In the genomic region with DNA sequence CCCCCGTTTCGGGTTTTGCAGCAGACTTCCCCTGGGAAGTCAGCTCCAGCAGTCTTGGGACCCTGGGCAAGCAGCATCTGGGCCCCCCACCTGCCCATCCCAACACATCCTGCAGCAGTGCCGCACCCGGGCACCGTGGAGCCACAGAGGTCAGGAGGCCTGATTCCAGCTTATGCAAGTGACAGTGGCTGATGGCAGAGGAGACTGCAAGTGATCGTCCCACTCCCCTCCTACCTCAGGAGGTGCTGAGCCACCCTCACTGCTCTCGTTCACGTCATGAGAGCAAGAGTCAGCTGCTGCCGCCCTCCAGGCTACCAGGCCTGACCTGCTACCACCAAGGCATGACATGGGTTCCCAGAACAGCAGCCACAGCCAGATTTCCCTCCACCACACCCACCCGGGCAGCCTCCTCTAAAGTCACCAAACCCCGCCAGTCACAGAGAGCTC, we compare ENCODE assay signal across 13 cellular contexts. TPM values are rescaled to one million over a fixed set of nuclear protein-coding genes. Genes with fewer than 3 reads are reported as not detected.
DNase-seq lines count a peak whose midpoint lies in the region; ATAC-seq lines count a peak whose summit lies in the region.
"Had no signal": no experiment of that assay in that cellular context is flagged by ENCODE, and none has a peak within 500 bp of the region (broad histone marks: within the 10 kb centered on the region; RNA-seq: fewer than 3 reads in every experiment).

No MANE protein-coding gene starts in this region.

- H2BK120ac ChIP-seq in mesenchymal stem cell (ENCODE audit: low read depth, low read length): no peak overlapping the region

- H3K27me3 ChIP-seq in mesenchymal stem cell (ENCODE audit: control insufficient read depth in 1 of 2, insufficient read depth in 1 of 2, low read length in 2 of 2) (no peaks in the 10 kb centered on the region), subcutaneous abdominal adipose tissue (ENCODE audit: control insufficient read depth in 5 of 5, insufficient read depth in 4 of 5, low read length in 5 of 5) (no peaks in the 10 kb centered on the region)
- H3K27me3 ChIP-seq: pancreas had no signal

- H3K9me3 Mint-ChIP-seq in activated CD4-positive, alpha-beta memory T cell treated with anti-CD3 and anti-CD28 coated beads for 36 hours: peaks cover 7% of the 10 kb centered on the region
- H3K9me3 Mint-ChIP-seq in activated CD4-positive, alpha-beta memory T cell treated with anti-CD3 and anti-CD28 coated beads, Interleukin-2, amount 10 ng/mL, durations not matched to agents 7 days and 5 days: no peaks in the 10 kb centered on the region
- H3K9me3 Mint-ChIP-seq in activated CD8-positive, alpha-beta T cell treated with anti-CD3 and anti-CD28 coated beads, Interleukin-2, amount 10 ng/mL, durations not matched to agents 7 days and 5 days (ENCODE audit: insufficient read depth): no peaks in the 10 kb centered on the region
- H3K9me3 Mint-ChIP-seq: T-helper 1 cell treated with Interleukin-12 subunit alpha and Interleukin-12 subunit beta and Interleukin-4 antibody, amounts not matched to agents 30 μg/mL and 1 μg/mL, for 36 hours had no signal

- peak overlapping the region; percentile 59 for H3K27ac Mint-ChIP-seq in activated CD4-positive, alpha-beta memory T cell treated with anti-CD3 and anti-CD28 coated beads for 36 hours
- H3K27ac Mint-ChIP-seq in activated CD4-positive, alpha-beta memory T cell treated with anti-CD3 and anti-CD28 coated beads, Interleukin-2, amount 10 ng/mL, durations not matched to agents 7 days and 5 days: no peak overlapping the region
- peak overlapping the region; percentile 71 for H3K27ac Mint-ChIP-seq in activated CD8-positive, alpha-beta T cell treated with anti-CD3 and anti-CD28 coated beads, Interleukin-2, amount 10 ng/mL, durations not matched to agents 7 days and 5 days

- H2BK12ac ChIP-seq in mesenchymal stem cell (ENCODE audit: low read length in 2 of 2): peak overlapping the region; percentile 46 to 60

- H3K4me3 Mint-ChIP-seq in activated CD4-positive, alpha-beta memory T cell treated with anti-CD3 and anti-CD28 coated beads for 36 hours: no peak overlapping the region
- H3K4me3 Mint-ChIP-seq in activated CD4-positive, alpha-beta memory T cell treated with anti-CD3 and anti-CD28 coated beads, Interleukin-2, amount 10 ng/mL, durations not matched to agents 7 days and 5 days: no peak overlapping the region
- H3K4me3 Mint-ChIP-seq in activated CD8-positive, alpha-beta T cell treated with anti-CD3 and anti-CD28 coated beads, Interleukin-2, amount 10 ng/mL, durations not matched to agents 7 days and 5 days: no peak overlapping the region
- H3K4me3 Mint-ChIP-seq: T-helper 1 cell treated with Interleukin-12 subunit alpha and Interleukin-12 subunit beta and Interleukin-4 antibody, amounts not matched to agents 30 μg/mL and 1 μg/mL, for 36 hours had no signal

- no peak overlapping the region for H2BK15ac ChIP-seq in mesenchymal stem cell (ENCODE audit: low read depth, poor library complexity, severe bottlenecking)

- POLR2A ChIA-PET in activated CD4-positive, alpha-beta memory T cell treated with anti-CD3 and anti-CD28 coated beads for 36 hours (lab: Charles Lee): no interaction called here
- POLR2A ChIA-PET in activated CD4-positive, alpha-beta memory T cell treated with anti-CD3 and anti-CD28 coated beads, Interleukin-2, amount 10 ng/mL, durations not matched to agents 7 days and 5 days (lab: Charles Lee): interaction anchor here (1.2 kb wide), 1 partner anchor 16 kb away, joined by 3 read pairs; no protein-coding TSS in a partner anchor
- POLR2A ChIA-PET in activated CD8-positive, alpha-beta T cell treated with anti-CD3 and anti-CD28 coated beads, Interleukin-2, amount 10 ng/mL, durations not matched to agents 7 days and 5 days (lab: Charles Lee): no interaction called here

- no peak overlapping the region for H2BK5ac ChIP-seq in mesenchymal stem cell (ENCODE audit: low read depth, low read length, poor library complexity, severe bottlenecking)

- peak overlapping the region; percentile 50 for H3K27ac ChIP-seq in mesenchymal stem cell (ENCODE audit: low read length, poor library complexity, severe bottlenecking)
- peak overlapping the region; percentile 43 for H3K27ac ChIP-seq in subcutaneous abdominal adipose tissue (ENCODE audit: low read depth, low read length)

- peak overlapping the region; percentile 91 for H4K91ac ChIP-seq in mesenchymal stem cell (ENCODE audit: low read length)

- ATAC-seq in activated CD8-positive, alpha-beta T cell treated with anti-CD3 and anti-CD28 coated beads, Interleukin-2, amount 10 ng/mL, durations not matched to agents 7 days and 5 days: no peak

- peak overlapping the region; percentile 19 for H3K9ac ChIP-seq in mesenchymal stem cell (ENCODE audit: low read length)
- peak overlapping the region in 1 of 5 donors; percentile 24 for H3K9ac ChIP-seq in subcutaneous abdominal adipose tissue (ENCODE audit: low read length in 5 of 5)

- H3K27me3 Mint-ChIP-seq in activated CD4-positive, alpha-beta memory T cell treated with anti-CD3 and anti-CD28 coated beads for 36 hours: no peaks in the 10 kb centered on the region
- H3K27me3 Mint-ChIP-seq in activated CD4-positive, alpha-beta memory T cell treated with anti-CD3 and anti-CD28 coated beads, Interleukin-2, amount 10 ng/mL, durations not matched to agents 7 days and 5 days: no peaks in the 10 kb centered on the region
- no peaks in the 10 kb centered on the region for H3K27me3 Mint-ChIP-seq in activated CD8-positive, alpha-beta T cell treated with anti-CD3 and anti-CD28 coated beads, Interleukin-2, amount 10 ng/mL, durations not matched to agents 7 days and 5 days (ENCODE audit: low read depth)

- H3K18ac ChIP-seq in mesenchymal stem cell (ENCODE audit: low read depth in 1 of 2, low read length in 2 of 2): peak overlapping the region; percentile 65 to 83

- peak overlapping the region; percentile 68 to 92 for H3K4ac ChIP-seq in mesenchymal stem cell (ENCODE audit: low read depth in 1 of 2, low read length in 2 of 2)

- peak overlapping the region; percentile 5 for H2AK5ac ChIP-seq in mesenchymal stem cell (ENCODE audit: low read length, severe bottlenecking)

- no peak overlapping the region for H3K4me2 ChIP-seq in mesenchymal stem cell (ENCODE audit: low read length, poor library complexity, severe bottlenecking)

- H3K23ac ChIP-seq in mesenchymal stem cell (ENCODE audit: low read length in 2 of 2): peak overlapping the region in 1 of 2 experiments; percentile 47

- peak overlapping the region; percentile 87 for H4K8ac ChIP-seq in mesenchymal stem cell (ENCODE audit: low read length)

- H3K79me1 ChIP-seq in mesenchymal stem cell (replicated peaks; ENCODE audit: low read length, poor library complexity, severe bottlenecking): peaks cover 50% of the 10 kb centered on the region

- no peak for DNase-seq in activated CD4-positive, alpha-beta memory T cell treated with anti-CD3 and anti-CD28 coated beads for 36 hours
- DNase-seq in activated CD4-positive, alpha-beta memory T cell treated with anti-CD3 and anti-CD28 coated beads, Interleukin-2, amount 10 ng/mL, durations not matched to agents 7 days and 5 days: no peak
- no peak for DNase-seq in activated CD8-positive, alpha-beta T cell treated with anti-CD3 and anti-CD28 coated beads, Interleukin-2, amount 10 ng/mL, durations not matched to agents 7 days and 5 days
- DNase-seq in mesenchymal stem cell (no peak), OCI-M1 (lab: John Stamatoyannopoulos, UW) (no peak), SK-N-DZ (ENCODE audit: low spot score) (no peak), DMS53 (lab: John Stamatoyannopoulos, UW) (no peak)
- DNase-seq: effector CD8-positive, alpha-beta T cell; Karpas-422; NCI-H510A treated with DMSO at 0.1 percent for 48 hours had no signal

- CTCF ChIA-PET in activated CD4-positive, alpha-beta memory T cell treated with anti-CD3 and anti-CD28 coated beads for 36 hours (lab: Charles Lee): interaction anchor here (1.4 to 2.1 kb wide), 2 partner anchors 14 to 256 kb away, joined by 3 to 9 read pairs; no protein-coding TSS in a partner anchor
- CTCF ChIA-PET in activated CD4-positive, alpha-beta memory T cell treated with anti-CD3 and anti-CD28 coated beads, Interleukin-2, amount 10 ng/mL, durations not matched to agents 7 days and 5 days (lab: Charles Lee): interaction anchor here (2.3 kb wide), 1 partner anchor 14 kb away, joined by 8 read pairs; no protein-coding TSS in a partner anchor
- CTCF ChIA-PET in activated CD8-positive, alpha-beta T cell treated with anti-CD3 and anti-CD28 coated beads, Interleukin-2, amount 10 ng/mL, durations not matched to agents 7 days and 5 days (lab: Charles Lee): interaction anchor here (1.4 to 1.7 kb wide), 2 partner anchors 15 to 16 kb away, joined by 3 to 6 read pairs; no protein-coding TSS in a partner anchor

- H3K36me3 Mint-ChIP-seq in activated CD4-positive, alpha-beta memory T cell treated with anti-CD3 and anti-CD28 coated beads for 36 hours: peaks cover 39% of the 10 kb centered on the region
- peaks cover 70% of the 10 kb centered on the region for H3K36me3 Mint-ChIP-seq in activated CD4-positive, alpha-beta memory T cell treated with anti-CD3 and anti-CD28 coated beads, Interleukin-2, amount 10 ng/mL, durations not matched to agents 7 days and 5 days (ENCODE audit: low read depth)
- peaks cover 76% of the 10 kb centered on the region for H3K36me3 Mint-ChIP-seq in activated CD8-positive, alpha-beta T cell treated with anti-CD3 and anti-CD28 coated beads, Interleukin-2, amount 10 ng/mL, durations not matched to agents 7 days and 5 days (ENCODE audit: low read depth)

- peaks cover 18% of the 10 kb centered on the region for H3K4me1 Mint-ChIP-seq in activated CD4-positive, alpha-beta memory T cell treated with anti-CD3 and anti-CD28 coated beads for 36 hours (ENCODE audit: low read depth)
- H3K4me1 Mint-ChIP-seq in activated CD4-positive, alpha-beta memory T cell treated with anti-CD3 and anti-CD28 coated beads, Interleukin-2, amount 10 ng/mL, durations not matched to agents 7 days and 5 days: peaks cover 21% of the 10 kb centered on the region
- H3K4me1 Mint-ChIP-seq in activated CD8-positive, alpha-beta T cell treated with anti-CD3 and anti-CD28 coated beads, Interleukin-2, amount 10 ng/mL, durations not matched to agents 7 days and 5 days (ENCODE audit: low read depth): peaks cover 39% of the 10 kb centered on the region

- H3K9me3 ChIP-seq in mesenchymal stem cell (ENCODE audit: control insufficient read depth, low read length) (no peaks in the 10 kb centered on the region), subcutaneous abdominal adipose tissue (ENCODE audit: control insufficient read depth in 5 of 5, low read length in 5 of 5) (no peaks in the 10 kb centered on the region)
- H3K9me3 ChIP-seq: pancreas had no signal

- H2AFZ ChIP-seq in mesenchymal stem cell (ENCODE audit: low read depth, low read length): no peak overlapping the region

- H3K4me3 ChIP-seq in mesenchymal stem cell (ENCODE audit: insufficient read depth in 1 of 2, low read depth in 1 of 2, low read length in 2 of 2): peak overlapping the region in 1 of 2 experiments; percentile 25
- H3K4me3 ChIP-seq in subcutaneous abdominal adipose tissue (ENCODE audit: low read depth in 1 of 5, low read length in 5 of 5): no peak overlapping the region
- H3K4me3 ChIP-seq: pancreas had no signal

- peaks cover 16% of the 10 kb centered on the region for H3K4me1 ChIP-seq in mesenchymal stem cell (ENCODE audit: control insufficient read depth, insufficient read depth, low read depth, low read length)
- peaks cover 6 to 35% (median 28%) of the 10 kb centered on the region in 5 donors for H3K4me1 ChIP-seq in subcutaneous abdominal adipose tissue (ENCODE audit: control insufficient read depth in 5 of 5, insufficient read depth in 5 of 5, low read length in 5 of 5)

- peak overlapping the region in 1 of 2 experiments; percentile 76 for H3K14ac ChIP-seq in mesenchymal stem cell (ENCODE audit: low read length in 2 of 2)

- intact Hi-C loops in activated CD4-positive, alpha-beta memory T cell treated with anti-CD3 and anti-CD28 coated beads for 36 hours (cut with micrococcal nuclease): no loop called here

- H3K36me3 ChIP-seq in mesenchymal stem cell (ENCODE audit: control insufficient read depth in 1 of 2, insufficient read depth in 2 of 2, low read depth in 1 of 2, low read length in 2 of 2) (peaks cover 47 to 53% of the 10 kb centered on the region in 2 experiments), subcutaneous abdominal adipose tissue (ENCODE audit: control insufficient read depth in 5 of 5, insufficient read depth in 5 of 5, low read length in 5 of 5) (peaks cover 0 to 39% (median 26%) of the 10 kb centered on the region in 5 donors)

- 64% methylated on average over 11 of the region's 11 CpGs for WGBS in mesenchymal stem cell

RNA-seq across cellular contexts. Expression of gene COX7A2L, which starts 18.2 kb away (rescaled TPM):
- 100 to 1,000 TPM; 102 to 107 TPM for total RNA-seq in activated CD4-positive, alpha-beta memory T cell treated with anti-CD3 and anti-CD28 coated beads for 36 hours
- total RNA-seq in activated CD4-positive, alpha-beta memory T cell treated with anti-CD3 and anti-CD28 coated beads, Interleukin-2, amount 10 ng/mL, durations not matched to agents 7 days and 5 days: 100 to 1,000 TPM; 102 TPM
- total RNA-seq in activated CD8-positive, alpha-beta T cell treated with anti-CD3 and anti-CD28 coated beads, Interleukin-2, amount 10 ng/mL, durations not matched to agents 7 days and 5 days: 100 to 1,000 TPM; 102 to 109 TPM
- 115 TPM for polyA plus RNA-seq in mesenchymal stem cell (2013, experiment 1 of 2)
- 115 TPM for polyA plus RNA-seq in mesenchymal stem cell (2013, experiment 2 of 2)
- 209 and 225 TPM in 2 replicates for polyA plus RNA-seq in SK-N-DZ (2014; cell fraction: cytosol; rRNA removed)
- 111 and 136 TPM in 2 replicates for polyA plus RNA-seq in SK-N-DZ (2014; cell fraction: nucleus; rRNA removed)
